24 cellular contexts compared by ENCODE assay signal in the genomic region with DNA sequence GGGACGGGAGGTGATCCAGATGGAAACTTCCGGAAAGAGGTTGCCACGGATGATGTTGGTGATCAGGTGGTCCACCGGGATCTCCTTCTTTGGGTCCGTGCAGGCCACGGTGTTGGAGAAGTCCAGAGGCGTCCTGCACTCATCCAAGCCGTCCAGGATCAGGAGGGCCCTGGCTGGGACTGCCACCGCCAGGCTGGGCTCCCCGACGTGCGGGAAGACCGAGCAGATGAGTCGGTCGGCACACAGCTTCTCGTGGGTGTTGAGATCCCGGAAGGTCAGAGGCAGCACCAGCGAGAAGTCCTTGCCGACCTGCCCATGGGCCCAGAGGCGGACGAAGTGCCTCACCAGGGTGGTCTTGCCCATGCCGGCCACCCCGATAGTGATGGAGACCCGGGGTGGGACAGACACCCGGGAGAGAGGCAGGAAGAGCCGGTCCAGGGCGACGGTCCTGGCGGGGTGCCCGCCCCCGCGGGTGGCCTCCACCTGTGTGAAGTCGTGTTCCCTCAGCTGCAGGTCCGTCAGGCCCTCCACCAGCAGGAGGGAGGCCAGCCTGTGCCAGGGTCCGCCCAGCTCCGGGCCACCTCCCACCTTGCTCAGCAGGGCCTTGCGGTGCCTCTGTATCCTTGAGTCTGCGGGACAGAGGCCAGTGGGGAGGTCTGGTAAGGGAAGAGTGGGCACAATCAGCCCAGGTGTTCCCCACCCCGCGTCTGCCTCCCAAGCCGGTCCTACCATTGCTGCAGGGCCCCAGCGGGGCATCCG. TPM values are rescaled to one million over a fixed set of nuclear protein-coding genes. Genes with fewer than 3 reads are reported as not detected.
"Had no signal": no experiment of that assay in that cellular context is flagged by ENCODE, and none has a peak within 500 bp of the region (broad histone marks: within the 10 kb centered on the region; RNA-seq: fewer than 3 reads in every experiment).

No MANE protein-coding gene starts in this region.

- H3K27ac Mint-ChIP-seq: activated CD8-positive, alpha-beta T cell treated with anti-CD3 and anti-CD28 coated beads, Interleukin-2, amount 10 ng/mL, durations not matched to agents 7 days and 5 days; brain; WTC11 had no signal

- H3K4me3 ChIP-seq: K562, Peyer's patch, SJSA1 had no signal

- H3K27me3 Mint-ChIP-seq: brain had no signal

- H3K4me3 Mint-ChIP-seq: activated CD8-positive, alpha-beta T cell treated with anti-CD3 and anti-CD28 coated beads, Interleukin-2, amount 10 ng/mL, durations not matched to agents 7 days and 5 days; brain; WTC11 had no signal

- DNase-seq: activated CD4-positive, alpha-beta T cell treated with anti-CD3 and anti-CD28 coated beads for 48 hours; activated CD4-positive, alpha-beta T cell treated with anti-CD3 and anti-CD28 coated beads, Interleukin-2, amount 50 U/mL, for 4 hours; activated CD4-positive, CD25-positive, alpha-beta regulatory T cell treated with anti-CD3 and anti-CD28 coated beads, Interleukin-2, amount 50 U/mL, for 72 hours; activated CD8-positive, alpha-beta memory T cell treated with anti-CD3 and anti-CD28 coated beads, Interleukin-2, amount 50 U/mL, for 48 hours; activated CD8-positive, alpha-beta T cell treated with anti-CD3 and anti-CD28 coated beads, Interleukin-2, amount 10 ng/mL, durations not matched to agents 7 days and 5 days; activated naive CD4-positive, alpha-beta T cell treated with anti-CD3 and anti-CD28 coated beads, Interleukin-2, amount 50 U/mL, for 16 hours; activated T-cell treated with anti-CD3 and anti-CD28 coated beads, Interleukin-2, amount 50 U/mL, for 1 hour; amniotic stem cell; Karpas-422; MM.1S; NCI-H1105; NCI-H1436; NCI-H1694 treated with DMSO at 0.1 percent for 48 hours; NCI-H2081; NCI-H446; NCI-H524; Peyer's patch; SHP77; SW 1271 had no signal

- H3K27me3 ChIP-seq: Peyer's patch, SJSA1 had no signal

- H3K9me3 Mint-ChIP-seq: WTC11 had no signal

- H3K27ac ChIP-seq: Peyer's patch, SJSA1 had no signal

- H3K36me3 ChIP-seq: Peyer's patch, SJSA1 had no signal

- H3K4me1 ChIP-seq: Peyer's patch, SJSA1 had no signal

- H3K4me1 Mint-ChIP-seq: brain had no signal

- H3K9me3 ChIP-seq: Peyer's patch, SJSA1 had no signal

- H3K36me3 Mint-ChIP-seq: WTC11 had no signal

- ATAC-seq: activated CD8-positive, alpha-beta T cell treated with anti-CD3 and anti-CD28 coated beads, Interleukin-2, amount 10 ng/mL, durations not matched to agents 7 days and 5 days; K562; SK-N-SH treated with all-trans-retinoic acid at 6 μM for 48 hours; WTC11 had no signal

RNA-seq across cellular contexts. Expression of gene NLRC3, which starts 12.9 kb away (rescaled TPM):
- total RNA-seq: SJSA1 had no signal
